In the genomic region with DNA sequence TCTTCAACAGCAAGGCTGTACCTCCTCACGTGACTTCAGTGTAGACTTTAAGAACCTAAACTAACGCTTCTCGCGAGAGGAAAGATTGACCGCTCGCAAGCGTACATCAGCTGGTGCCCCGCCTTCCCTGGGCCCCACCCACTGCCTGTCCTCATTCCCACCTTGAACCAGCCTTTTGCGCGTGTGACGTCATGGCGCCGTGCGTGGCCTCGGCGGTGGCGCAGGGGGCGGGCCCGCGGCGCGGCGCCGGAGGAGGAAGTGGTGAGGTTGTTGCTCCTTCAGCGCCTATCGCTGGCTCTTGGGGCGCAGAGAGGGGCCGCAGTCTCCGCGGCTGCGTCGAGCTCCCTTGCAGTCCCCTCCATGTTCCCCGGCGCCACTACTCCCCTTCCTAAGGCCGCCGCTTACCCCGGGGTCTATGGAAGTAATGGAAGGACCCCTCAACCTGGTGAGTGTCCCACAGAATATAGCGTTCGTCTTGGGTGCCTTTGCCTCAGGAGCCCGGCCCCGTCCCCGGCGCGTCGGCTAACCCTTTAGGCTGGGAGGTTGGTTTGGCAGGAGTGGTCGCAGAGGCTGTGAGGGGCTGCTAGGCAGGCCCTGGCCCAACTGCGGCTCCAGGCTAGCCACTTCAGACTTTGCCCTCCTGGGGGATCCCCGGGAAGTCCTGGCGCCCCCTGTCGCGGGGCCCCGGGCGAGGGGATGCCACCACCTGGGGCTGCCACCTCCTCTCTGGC, we compare ENCODE assay signal across 8 cellular contexts. TPM values are rescaled to one million over a fixed set of nuclear protein-coding genes. Genes with fewer than 3 reads are reported as not detected.
DNase-seq lines count a peak whose midpoint lies in the region; ATAC-seq and TF ChIP-seq lines count a peak whose summit lies in the region.

Gene NRBF2 (plus strand): TSS at position 273 of the 731 bp plus-strand sequence. CDS start 143 bp downstream, at position 416.

- intact Hi-C loops in right cardiac atrium (cut with DNase I) (no loop called here), vagina (cut with DNase I) (no loop called here)

- H3K9me3 ChIP-seq in right cardiac atrium (ENCODE audit: control insufficient read depth, low read length) (no peaks in the 10 kb centered on the region), vagina (no peaks in the 10 kb centered on the region)

- peak; percentile 92 for ATAC-seq in GM18499 (IDR thresholded peaks at IDR 0.05; ENCODE audit: insufficient read depth, unreplicated experiment)
- peak; percentile 94 for ATAC-seq in HG02943 (IDR thresholded peaks at IDR 0.05; ENCODE audit: low read depth, unreplicated experiment)
- peak; percentile 100 for ATAC-seq in right cardiac atrium

- peak in 1 of 2 donors; percentile 89 for TF ChIP-seq POLR2A in vagina (IDR thresholded peaks at IDR 0.05)

- H3K4me3 ChIP-seq in right cardiac atrium (ENCODE audit: low read length) (peak within 1 kb of the TSS; percentile 77), vagina (peak within 1 kb of the TSS; percentile 89 to 95)

- H3K36me3 ChIP-seq in vagina, result no peaks in the 10 kb centered on the region

- WGBS in right cardiac atrium, result under 1% methylated on average over 53 of the region's 53 CpGs

- no peak for TF ChIP-seq CTCF in vagina (IDR thresholded peaks at IDR 0.05)

- peak; percentile 81 to 87 for DNase-seq in NCI-H187 (lab: John Stamatoyannopoulos, UW)
- DNase-seq in T-helper 2 cell, result peak; percentile 87 to 99 (median 94)
- DNase-seq in anterior cingulate cortex (lab: John Stamatoyannopoulos, UW), result peak; percentile 56 to 97 (median 91)
- DNase-seq in right cardiac atrium, result peak; percentile 98 to 100 (median 99)
- DNase-seq in putamen (ENCODE audit: low spot score), result peak; percentile 96
- DNase-seq in vagina (ENCODE audit: extremely low spot score in 2 of 2), result peak in 1 of 2 donors; percentile 97

- H3K27me3 ChIP-seq in right cardiac atrium (ENCODE audit: control insufficient read depth, insufficient read depth) (no peaks in the 10 kb centered on the region), vagina (no peaks in the 10 kb centered on the region)

- H3K27ac ChIP-seq in right cardiac atrium (ENCODE audit: low read length), result peak within 1 kb of the TSS; percentile 70
- H3K27ac ChIP-seq in vagina, result peak within 1 kb of the TSS; percentile 93

- H3K4me1 ChIP-seq in right cardiac atrium (ENCODE audit: control insufficient read depth, insufficient read depth, low read length), result no peaks in the 10 kb centered on the region
- H3K4me1 ChIP-seq in vagina, result peaks cover 30% of the 10 kb centered on the region

RNA-seq across cellular contexts. Expression of gene NRBF2, which starts in this region (rescaled TPM):
- total RNA-seq in right cardiac atrium (10 to 100 TPM in 3 of 4 donors, 1 to 10 TPM in 1; 8.3 to 13.4 (median 10.5) TPM), vagina (16.5 TPM)
- polyA plus RNA-seq in right cardiac atrium, result 7.5 TPM
